ENCODE assay signal across 18 cellular contexts in the genomic region with DNA sequence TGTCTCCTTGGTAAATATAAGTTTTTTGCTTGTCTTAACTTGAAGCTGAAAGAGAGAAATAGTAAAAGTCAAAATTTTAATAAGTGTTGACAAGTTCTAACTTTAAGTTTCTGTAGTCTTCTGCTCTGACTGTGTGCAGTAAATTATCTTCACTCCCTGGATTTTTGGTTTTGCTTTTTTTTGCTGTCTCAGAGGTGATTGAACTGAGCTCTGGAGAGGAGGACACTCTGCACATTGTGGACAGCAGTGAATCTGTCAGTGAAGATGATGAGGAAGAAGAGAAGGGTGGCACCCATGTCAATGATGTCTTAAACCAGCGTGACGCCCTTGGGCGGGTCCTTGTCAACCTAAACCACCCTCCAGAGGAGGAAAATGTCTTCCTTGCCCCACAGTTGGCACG. TPM values are rescaled to one million over a fixed set of nuclear protein-coding genes. Genes with fewer than 3 reads are reported as not detected.
A peak's percentile ranks its signal among the peaks of the same experiment; 100 is the strongest.
DNase-seq lines count a peak whose midpoint lies in the region; ATAC-seq and TF ChIP-seq lines count a peak whose summit lies in the region.
"Had no signal": no experiment of that assay in that cellular context is flagged by ENCODE, and none has a peak within 500 bp of the region (broad histone marks: within the 10 kb centered on the region; RNA-seq: fewer than 3 reads in every experiment).

No MANE protein-coding gene starts in this region.

- no peaks in the 10 kb centered on the region for H3K4me1 Mint-ChIP-seq in activated CD8-positive, alpha-beta T cell treated with anti-CD3 and anti-CD28 coated beads for 36 hours (ENCODE audit: low read depth)
- no peaks in the 10 kb centered on the region for H3K4me1 Mint-ChIP-seq in activated CD8-positive, alpha-beta T cell treated with anti-CD3 and anti-CD28 coated beads, Interleukin-2, amount 10 ng/mL, durations not matched to agents 7 days and 5 days (ENCODE audit: low read depth)
- H3K4me1 Mint-ChIP-seq in endothelial cell (ENCODE audit: unreplicated experiment) = no peaks in the 10 kb centered on the region
- H3K4me1 Mint-ChIP-seq in progenitor cell of endocrine pancreas (ENCODE audit: low read depth) = no peaks in the 10 kb centered on the region
- H3K4me1 Mint-ChIP-seq: B cell had no signal

- H3K4me3 Mint-ChIP-seq in activated CD8-positive, alpha-beta T cell treated with anti-CD3 and anti-CD28 coated beads for 36 hours = no peak overlapping the region
- no peak overlapping the region for H3K4me3 Mint-ChIP-seq in activated CD8-positive, alpha-beta T cell treated with anti-CD3 and anti-CD28 coated beads, Interleukin-2, amount 10 ng/mL, durations not matched to agents 7 days and 5 days
- H3K4me3 Mint-ChIP-seq in endothelial cell (ENCODE audit: unreplicated experiment) = peak overlapping the region; percentile 35
- no peak overlapping the region for H3K4me3 Mint-ChIP-seq in progenitor cell of endocrine pancreas (ENCODE audit: low read depth)
- H3K4me3 Mint-ChIP-seq: B cell; CD4-positive, CD25-positive, alpha-beta regulatory T cell; CD8-positive, alpha-beta T cell had no signal

- H3K27me3 ChIP-seq in osteoblast (ENCODE audit: insufficient read depth, low read length) = no peaks in the 10 kb centered on the region
- H3K27me3 ChIP-seq: BLaER1 had no signal

- no peaks in the 10 kb centered on the region for H3K4me1 ChIP-seq in osteoblast (ENCODE audit: insufficient read depth, low read length)
- H3K4me1 ChIP-seq: BLaER1, Caco-2 had no signal

- H3K27ac ChIP-seq in osteoblast (ENCODE audit: low read depth, low read length) = no peak overlapping the region
- H3K27ac ChIP-seq: 22Rv1, BLaER1, C4-2B, GM23248 had no signal

- no peak overlapping the region for H3K4me2 ChIP-seq in osteoblast (ENCODE audit: insufficient read depth, low read length)
- H3K4me2 ChIP-seq: BLaER1 had no signal

- POLR2A ChIA-PET in activated CD8-positive, alpha-beta T cell treated with anti-CD3 and anti-CD28 coated beads for 36 hours (lab: Charles Lee) = interaction anchor here (1.4 kb wide), 1 partner anchor 9 kb away, joined by 4 read pairs; no protein-coding TSS in a partner anchor
- POLR2A ChIA-PET in activated CD8-positive, alpha-beta T cell treated with anti-CD3 and anti-CD28 coated beads, Interleukin-2, amount 10 ng/mL, durations not matched to agents 7 days and 5 days (lab: Charles Lee) = no interaction called here

- peak overlapping the region; percentile 37 for H3K27ac Mint-ChIP-seq in activated CD8-positive, alpha-beta T cell treated with anti-CD3 and anti-CD28 coated beads for 36 hours
- no peak overlapping the region for H3K27ac Mint-ChIP-seq in activated CD8-positive, alpha-beta T cell treated with anti-CD3 and anti-CD28 coated beads, Interleukin-2, amount 10 ng/mL, durations not matched to agents 7 days and 5 days
- H3K27ac Mint-ChIP-seq in endothelial cell (ENCODE audit: unreplicated experiment) (no peak overlapping the region), progenitor cell of endocrine pancreas (peak overlapping the region; percentile 15)
- H3K27ac Mint-ChIP-seq: B cell; CD4-positive, CD25-positive, alpha-beta regulatory T cell; CD8-positive, alpha-beta T cell had no signal

- no peak overlapping the region for H3K4me3 ChIP-seq in osteoblast (ENCODE audit: insufficient read depth, low read length)
- H3K4me3 ChIP-seq: BLaER1, GM23248 had no signal

- no peaks in the 10 kb centered on the region for H3K27me3 Mint-ChIP-seq in activated CD8-positive, alpha-beta T cell treated with anti-CD3 and anti-CD28 coated beads for 36 hours
- H3K27me3 Mint-ChIP-seq in activated CD8-positive, alpha-beta T cell treated with anti-CD3 and anti-CD28 coated beads, Interleukin-2, amount 10 ng/mL, durations not matched to agents 7 days and 5 days (ENCODE audit: low read depth) = no peaks in the 10 kb centered on the region
- H3K27me3 Mint-ChIP-seq in endothelial cell (ENCODE audit: unreplicated experiment) = peaks cover 2% of the 10 kb centered on the region
- H3K27me3 Mint-ChIP-seq in progenitor cell of endocrine pancreas = no peaks in the 10 kb centered on the region
- H3K27me3 Mint-ChIP-seq: B cell; CD4-positive, CD25-positive, alpha-beta regulatory T cell had no signal

- no peak for ATAC-seq in activated CD8-positive, alpha-beta T cell treated with anti-CD3 and anti-CD28 coated beads for 36 hours
- ATAC-seq in activated CD8-positive, alpha-beta T cell treated with anti-CD3 and anti-CD28 coated beads, Interleukin-2, amount 10 ng/mL, durations not matched to agents 7 days and 5 days = no peak
- no peak for ATAC-seq in GM21576 (IDR thresholded peaks at IDR 0.05; ENCODE audit: unreplicated experiment)
- ATAC-seq: CD8-positive, alpha-beta T cell had no signal

- no peaks in the 10 kb centered on the region for H3K9me3 ChIP-seq in osteoblast (ENCODE audit: low read depth, low read length)
- H3K9me3 ChIP-seq: BLaER1, Caco-2 had no signal

- H3K36me3 Mint-ChIP-seq in activated CD8-positive, alpha-beta T cell treated with anti-CD3 and anti-CD28 coated beads for 36 hours (ENCODE audit: low read depth) = peaks cover 31% of the 10 kb centered on the region
- H3K36me3 Mint-ChIP-seq in activated CD8-positive, alpha-beta T cell treated with anti-CD3 and anti-CD28 coated beads, Interleukin-2, amount 10 ng/mL, durations not matched to agents 7 days and 5 days (ENCODE audit: low read depth) = peaks cover 31% of the 10 kb centered on the region
- H3K36me3 Mint-ChIP-seq in endothelial cell (ENCODE audit: low read depth, unreplicated experiment) (peaks cover 39% of the 10 kb centered on the region), progenitor cell of endocrine pancreas (ENCODE audit: insufficient read depth) (peaks cover 26% of the 10 kb centered on the region)

- no peaks in the 10 kb centered on the region for H4K20me1 ChIP-seq in osteoblast (ENCODE audit: insufficient read depth, low read length)

- H3K79me2 ChIP-seq in osteoblast (ENCODE audit: insufficient read depth, low read length) = peaks cover 7% of the 10 kb centered on the region

- no peaks in the 10 kb centered on the region for H3K9me3 Mint-ChIP-seq in activated CD8-positive, alpha-beta T cell treated with anti-CD3 and anti-CD28 coated beads for 36 hours
- H3K9me3 Mint-ChIP-seq in activated CD8-positive, alpha-beta T cell treated with anti-CD3 and anti-CD28 coated beads, Interleukin-2, amount 10 ng/mL, durations not matched to agents 7 days and 5 days (ENCODE audit: insufficient read depth) = no peaks in the 10 kb centered on the region
- H3K9me3 Mint-ChIP-seq in endothelial cell (ENCODE audit: unreplicated experiment) = no peaks in the 10 kb centered on the region
- H3K9me3 Mint-ChIP-seq in progenitor cell of endocrine pancreas (ENCODE audit: low read depth) = no peaks in the 10 kb centered on the region
- H3K9me3 Mint-ChIP-seq: CD4-positive, CD25-positive, alpha-beta regulatory T cell; CD8-positive, alpha-beta T cell had no signal

- no peak overlapping the region for H2AFZ ChIP-seq in osteoblast (ENCODE audit: low read length)
- H2AFZ ChIP-seq: GM23248 had no signal

- intact Hi-C loops in activated CD8-positive, alpha-beta T cell treated with anti-CD3 and anti-CD28 coated beads for 36 hours (cut with micrococcal nuclease) = no loop called here

- no peak for DNase-seq in activated CD8-positive, alpha-beta T cell treated with anti-CD3 and anti-CD28 coated beads for 36 hours
- no peak for DNase-seq in activated CD8-positive, alpha-beta T cell treated with anti-CD3 and anti-CD28 coated beads, Interleukin-2, amount 10 ng/mL, durations not matched to agents 7 days and 5 days
- DNase-seq in endothelial cell (ENCODE audit: low spot score) (no peak), progenitor cell of endocrine pancreas (ENCODE audit: low spot score, unreplicated experiment) (no peak), osteoblast (ENCODE audit: insufficient read length, low spot score, missing footprints) (no peak)
- DNase-seq: Caco-2; CD4-positive, CD25-positive, alpha-beta regulatory T cell; CD8-positive, alpha-beta T cell; DMS153; DND-41; GM23248; H7; HCEC 1CT had no signal

- no peak for TF ChIP-seq CTCF in activated CD8-positive, alpha-beta T cell treated with anti-CD3 and anti-CD28 coated beads for 36 hours (IDR thresholded peaks at IDR 0.05)
- TF ChIP-seq CTCF in endothelial cell (IDR thresholded peaks at IDR 0.05; ENCODE audit: unreplicated experiment) (no peak), progenitor cell of endocrine pancreas (IDR thresholded peaks at IDR 0.05; ENCODE audit: unreplicated experiment) (no peak), osteoblast (IDR thresholded peaks at IDR 0.05; ENCODE audit: extremely low read depth, low read depth, low read length) (no peak)

- H3K36me3 ChIP-seq in osteoblast (ENCODE audit: insufficient read depth, low read length) = peaks cover 42% of the 10 kb centered on the region

- CTCF ChIA-PET in activated CD8-positive, alpha-beta T cell treated with anti-CD3 and anti-CD28 coated beads for 36 hours (lab: Charles Lee) = interaction anchor here (1.4 to 1.8 kb wide), 2 partner anchors 10 to 39 kb away, joined by 4 to 5 read pairs; no protein-coding TSS in a partner anchor
- CTCF ChIA-PET in activated CD8-positive, alpha-beta T cell treated with anti-CD3 and anti-CD28 coated beads, Interleukin-2, amount 10 ng/mL, durations not matched to agents 7 days and 5 days (lab: Charles Lee) = interaction anchor here (0.9 to 1.1 kb wide), 2 partner anchors 39 to 127 kb away, joined by 3 to 4 read pairs; no protein-coding TSS in a partner anchor

RNA-seq across cellular contexts. Expression of gene TEX264, which starts 40.5 kb away (rescaled TPM):
- total RNA-seq in activated CD8-positive, alpha-beta T cell treated with anti-CD3 and anti-CD28 coated beads for 36 hours = 10 to 100 TPM; 24.9 to 26.0 TPM
- total RNA-seq in activated CD8-positive, alpha-beta T cell treated with anti-CD3 and anti-CD28 coated beads, Interleukin-2, amount 10 ng/mL, durations not matched to agents 7 days and 5 days = 10 to 100 TPM; 62.6 to 65.0 TPM
- 23.8 TPM for total RNA-seq in endothelial cell (ENCODE audit: unreplicated experiment)
- 29.6 and 30.6 TPM in 2 replicates for total RNA-seq in progenitor cell of endocrine pancreas
- total RNA-seq in osteoblast = 55.4 and 56.1 TPM in 2 replicates

Comparison
In these comparisons a context has a peak if more than half of its experiments do, and no peak if none do; other contexts are left out.
1. H3K27ac Mint-ChIP-seq: peak in activated CD8-positive, alpha-beta T cell treated with anti-CD3 and anti-CD28 coated beads for 36 hours (single experiment) and progenitor cell of endocrine pancreas (single experiment); none in activated CD8-positive, alpha-beta T cell treated with anti-CD3 and anti-CD28 coated beads, Interleukin-2, amount 10 ng/mL, durations not matched to agents 7 days and 5 days (single experiment) and endothelial cell (single experiment).